15 cellular contexts compared by ENCODE assay signal in genomic region chr13:47100214-47100853, GRCh38.
DNase-seq lines count a peak whose midpoint lies in the region; ATAC-seq and TF ChIP-seq lines count a peak whose summit lies in the region.
"Had no signal": no experiment of that assay in that cellular context is flagged by ENCODE, and none has a peak within 500 bp of the region (broad histone marks: within the 10 kb centered on the region; RNA-seq: fewer than 3 reads in every experiment).

No MANE protein-coding gene starts in this region.

- no peaks in the 10 kb centered on the region for H3K9me3 ChIP-seq in neural progenitor cell (ENCODE audit: low read depth)
- H3K9me3 ChIP-seq: MG63, suprapubic skin had no signal

- TF ChIP-seq CTCF in GM12864 (IDR thresholded peaks at IDR 0.05; ENCODE audit: low read depth, low read length, missing control alignments) (no peak), neural progenitor cell (IDR thresholded peaks at IDR 0.05) (no peak), coronary artery (IDR thresholded peaks at IDR 0.05) (no peak)

- no peaks in the 10 kb centered on the region for H3K4me1 ChIP-seq in neural progenitor cell
- H3K4me1 ChIP-seq: suprapubic skin had no signal

- H3K79me2 ChIP-seq in neural progenitor cell (ENCODE audit: low read depth): no peaks in the 10 kb centered on the region

- intact Hi-C loops in cardiac septum (cut with DNase I): no loop called here

- no peaks in the 10 kb centered on the region for H3K36me3 ChIP-seq in neural progenitor cell
- H3K36me3 ChIP-seq: MG63, suprapubic skin had no signal

- no peaks in the 10 kb centered on the region for H4K20me1 ChIP-seq in neural progenitor cell (ENCODE audit: low read depth)

- H3K4me3 Mint-ChIP-seq in neural progenitor cell: no peak overlapping the region
- H3K4me3 Mint-ChIP-seq: activated naive CD8-positive, alpha-beta T cell treated with anti-CD3 and anti-CD28 coated beads for 36 hours; memory B cell had no signal

- no peaks in the 10 kb centered on the region for H3K36me3 Mint-ChIP-seq in neural progenitor cell
- H3K36me3 Mint-ChIP-seq: activated naive CD8-positive, alpha-beta T cell treated with anti-CD3 and anti-CD28 coated beads for 36 hours; memory B cell had no signal

- H3K27ac ChIP-seq in neural progenitor cell (no peak overlapping the region), coronary artery (no peak overlapping the region)
- H3K27ac ChIP-seq: suprapubic skin had no signal

- H3K9ac ChIP-seq in neural progenitor cell: no peak overlapping the region

- no peak overlapping the region for H3K4me2 ChIP-seq in neural progenitor cell

- peaks cover 4% of the 10 kb centered on the region for H3K27me3 Mint-ChIP-seq in neural progenitor cell (ENCODE audit: insufficient read depth, low read depth)

- H3K9me3 Mint-ChIP-seq in neural progenitor cell: peaks cover 15% of the 10 kb centered on the region
- H3K9me3 Mint-ChIP-seq: activated naive CD8-positive, alpha-beta T cell treated with anti-CD3 and anti-CD28 coated beads for 36 hours; memory B cell had no signal

- no peaks in the 10 kb centered on the region for H3K27me3 ChIP-seq in neural progenitor cell
- H3K27me3 ChIP-seq: MG63, suprapubic skin had no signal

- H3K4me3 ChIP-seq in GM12864 (ENCODE audit: low read depth, low read length) (no peak overlapping the region; the same call in 1 of the 2 replicates), neural progenitor cell (no peak overlapping the region), coronary artery (no peak overlapping the region)
- H3K4me3 ChIP-seq: MG63, suprapubic skin had no signal

- H3K4me1 Mint-ChIP-seq in neural progenitor cell: peaks cover 3% of the 10 kb centered on the region
- H3K4me1 Mint-ChIP-seq: activated naive CD8-positive, alpha-beta T cell treated with anti-CD3 and anti-CD28 coated beads for 36 hours had no signal

- no peaks in the 10 kb centered on the region for H3F3A ChIP-seq in neural progenitor cell (ENCODE audit: low read depth)

- ATAC-seq in GM19372 (IDR thresholded peaks at IDR 0.05; ENCODE audit: low read depth, unreplicated experiment) (peak; percentile 83), HG02759 (IDR thresholded peaks at IDR 0.05; ENCODE audit: unreplicated experiment) (peak; percentile 92), HG03439 (IDR thresholded peaks at IDR 0.05; ENCODE audit: unreplicated experiment) (peak; percentile 89)
- ATAC-seq: HCT116 had no signal

- no peak overlapping the region for H2AFZ ChIP-seq in neural progenitor cell (replicated peaks)

- no peak overlapping the region for H3K27ac Mint-ChIP-seq in neural progenitor cell
- H3K27ac Mint-ChIP-seq: activated naive CD8-positive, alpha-beta T cell treated with anti-CD3 and anti-CD28 coated beads for 36 hours; memory B cell had no signal

- DNase-seq in GM12864 (ENCODE audit: low read depth) (peak; percentile 46), neural progenitor cell (ENCODE audit: low spot score) (no peak), cardiac septum (ENCODE audit: low spot score) (no peak), coronary artery (ENCODE audit: low spot score) (no peak), NK-92 (lab: John Stamatoyannopoulos, UW; ENCODE audit: unreplicated experiment) (no peak)
- DNase-seq: activated naive CD8-positive, alpha-beta T cell treated with anti-CD3 and anti-CD28 coated beads for 36 hours; hippocampal formation; MG63; T-helper 9 cell had no signal
